In the genomic region with DNA sequence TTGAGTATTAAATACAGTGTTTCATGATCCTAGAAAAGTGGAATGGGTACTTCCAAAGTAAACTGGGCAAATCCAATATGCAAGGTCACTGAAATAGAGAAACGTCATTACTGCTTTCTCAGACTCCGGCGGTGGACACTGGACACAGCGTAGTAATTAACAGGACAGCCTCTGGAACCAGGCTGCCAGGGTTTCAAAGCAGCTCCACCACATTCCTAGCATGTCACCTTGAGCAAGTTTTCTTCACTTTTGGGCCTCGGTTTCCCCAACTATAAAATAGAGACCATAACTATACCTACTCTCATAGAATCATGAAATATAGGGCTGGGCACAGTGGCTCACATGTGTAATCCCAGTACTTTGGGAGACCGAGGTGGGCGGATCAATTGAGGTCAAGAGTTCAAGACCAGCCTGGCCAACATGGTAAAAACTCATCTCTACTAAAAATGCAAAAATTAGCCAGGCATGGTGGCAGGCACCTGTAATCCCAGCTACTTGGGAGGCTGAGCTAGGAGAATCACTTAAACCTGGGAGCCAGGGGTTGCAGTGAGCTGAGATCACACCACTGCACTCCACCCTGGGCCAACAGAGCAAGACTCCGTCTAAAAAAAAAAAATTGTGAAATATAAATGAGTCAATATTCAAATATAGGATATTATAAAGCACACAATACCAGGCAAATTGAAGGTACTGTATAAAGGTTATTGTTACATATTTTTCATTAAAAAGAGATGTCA, we compare ENCODE assay signal across 11 cellular contexts. TPM values are rescaled to one million over a fixed set of nuclear protein-coding genes. Genes with fewer than 3 reads are reported as not detected.
DNase-seq lines count a peak whose midpoint lies in the region; ATAC-seq and TF ChIP-seq lines count a peak whose summit lies in the region.
"Had no signal": no experiment of that assay in that cellular context is flagged by ENCODE, and none has a peak within 500 bp of the region (broad histone marks: within the 10 kb centered on the region; RNA-seq: fewer than 3 reads in every experiment).

No MANE protein-coding gene starts in this region.

- DNase-seq in SK-N-SH (no peak), adipocyte (ENCODE audit: low read depth) (no peak), right lobe of liver (no peak), cerebellar cortex (ENCODE audit: low spot score) (no peak), GM23338 (ENCODE audit: low spot score) (no peak)
- DNase-seq: 8988T, DMS79, T-helper 9 cell had no signal

- H3K4me1 Mint-ChIP-seq in GM23338, result peaks cover 18% of the 10 kb centered on the region

- no peak overlapping the region for H3K27ac Mint-ChIP-seq in GM23338

- H3K79me2 ChIP-seq in SK-N-SH (ENCODE audit: insufficient read depth) (peaks cover 91% of the 10 kb centered on the region), GM23338 (replicated peaks; ENCODE audit: insufficient read depth) (no peaks in the 10 kb centered on the region)

- no peaks in the 10 kb centered on the region for H3K9me3 ChIP-seq in SK-N-SH
- H3K9me3 ChIP-seq in adipocyte (ENCODE audit: control insufficient read depth, low read length), result no peaks in the 10 kb centered on the region
- H3K9me3 ChIP-seq in right lobe of liver, result no peaks in the 10 kb centered on the region
- H3K9me3 ChIP-seq in subcutaneous abdominal adipose tissue (ENCODE audit: control insufficient read depth in 5 of 5, low read length in 5 of 5), result no peaks in the 10 kb centered on the region

- TF ChIP-seq CTCF in SK-N-SH (IDR thresholded peaks at IDR 0.05), result no peak
- TF ChIP-seq CTCF in right lobe of liver (IDR thresholded peaks at IDR 0.05), result no peak
- TF ChIP-seq CTCF in GM23338 (conservative IDR thresholded peaks at IDR 0.05; ENCODE audit: low read depth in 2 of 2), result no peak

- no peak for TF ChIP-seq EP300 in SK-N-SH (IDR thresholded peaks at IDR 0.05; ENCODE audit: borderline replicate concordance in 1 of 2, low read depth in 1 of 2, low read length in 1 of 2)

- H3K36me3 Mint-ChIP-seq in GM23338 (ENCODE audit: low read depth), result no peaks in the 10 kb centered on the region

- no peak for ATAC-seq in SK-N-SH treated with all-trans-retinoic acid at 6 μM for 48 hours
- ATAC-seq in right lobe of liver, result no peak
- ATAC-seq in GM23338, result no peak
- no peak for ATAC-seq in GM18502 (IDR thresholded peaks at IDR 0.05; ENCODE audit: poor library complexity, unreplicated experiment)

- H3K4me3 ChIP-seq in SK-N-SH (ENCODE audit: low read depth in 2 of 2, low read length in 1 of 2) (no peak overlapping the region), adipocyte (ENCODE audit: low read length) (no peak overlapping the region), right lobe of liver (no peak overlapping the region), subcutaneous abdominal adipose tissue (ENCODE audit: low read depth in 1 of 5, low read length in 5 of 5) (no peak overlapping the region), GM23338 (no peak overlapping the region)

- H3K4me1 ChIP-seq in SK-N-SH (ENCODE audit: control insufficient read depth in 1 of 2, insufficient read depth in 2 of 2, low read depth in 1 of 2, low read length in 1 of 2) (peaks cover 0 to 78% of the 10 kb centered on the region in 2 experiments), adipocyte (ENCODE audit: control insufficient read depth, insufficient read depth, low read length) (peaks cover 58% of the 10 kb centered on the region), right lobe of liver (peaks cover 0 to 32% (median 0%) of the 10 kb centered on the region in 4 donors), subcutaneous abdominal adipose tissue (ENCODE audit: control insufficient read depth in 5 of 5, insufficient read depth in 5 of 5, low read length in 5 of 5) (peaks cover 3 to 58% (median 13%) of the 10 kb centered on the region in 5 donors), GM23338 (ENCODE audit: insufficient read depth) (peaks cover 11% of the 10 kb centered on the region)

- H3K27me3 ChIP-seq in SK-N-SH (ENCODE audit: insufficient read depth) (no peaks in the 10 kb centered on the region), adipocyte (replicated peaks; ENCODE audit: control insufficient read depth, insufficient read depth, low read length) (no peaks in the 10 kb centered on the region), right lobe of liver (no peaks in the 10 kb centered on the region), subcutaneous abdominal adipose tissue (ENCODE audit: control insufficient read depth in 5 of 5, insufficient read depth in 4 of 5, low read length in 5 of 5) (no peaks in the 10 kb centered on the region), GM23338 (ENCODE audit: insufficient read depth) (no peaks in the 10 kb centered on the region)

- H3K36me3 ChIP-seq in SK-N-SH (replicated peaks in 1 of 2; ENCODE audit: control insufficient read depth in 1 of 2, insufficient read depth in 2 of 2, low read length in 1 of 2) (peaks cover 0 to 30% of the 10 kb centered on the region in 2 experiments), adipocyte (ENCODE audit: control insufficient read depth, insufficient read depth, low read length, severe bottlenecking) (no peaks in the 10 kb centered on the region), right lobe of liver (no peaks in the 10 kb centered on the region), subcutaneous abdominal adipose tissue (ENCODE audit: control insufficient read depth in 5 of 5, insufficient read depth in 5 of 5, low read length in 5 of 5) (no peaks in the 10 kb centered on the region), GM23338 (ENCODE audit: insufficient read depth) (no peaks in the 10 kb centered on the region)

- H2AFZ ChIP-seq in SK-N-SH (ENCODE audit: low read depth) (no peak overlapping the region), GM23338 (no peak overlapping the region)

- TF ChIP-seq POLR2A in right lobe of liver (IDR thresholded peaks at IDR 0.05), result no peak

- H3K9me2 ChIP-seq in SK-N-SH (no peaks in the 10 kb centered on the region), GM23338 (ENCODE audit: insufficient read depth) (no peaks in the 10 kb centered on the region)

- no peaks in the 10 kb centered on the region for H4K20me1 ChIP-seq in SK-N-SH (ENCODE audit: insufficient read depth)
- H4K20me1 ChIP-seq in GM23338 (replicated peaks; ENCODE audit: insufficient read depth), result no peaks in the 10 kb centered on the region

- WGBS in SK-N-SH (ENCODE audit: low lambda C conversion rate), result 60% methylated on average over 8 of the region's 8 CpGs
- 38% methylated on average over 4 of the region's 8 CpGs for WGBS in right lobe of liver (ENCODE audit: insufficient coverage, low coverage, low lambda C conversion rate, missing lambda C conversion rate)

- CTCF ChIA-PET in SK-N-SH (lab: Yijun Ruan, JAX), result interaction anchor here (0.6 to 1.3 kb wide), 2 partner anchors 14 to 21 kb away, joined by 3 read pairs; no protein-coding TSS in a partner anchor

- peak overlapping the region; percentile 81; the same call in 1 of the 2 replicates for H3K4me2 ChIP-seq in SK-N-SH
- no peak overlapping the region for H3K4me2 ChIP-seq in GM23338

- H3K9ac ChIP-seq in SK-N-SH (peak overlapping the region; percentile 50; the same call in 1 of the 2 replicates), adipocyte (ENCODE audit: low read length) (peak overlapping the region; percentile 68), subcutaneous abdominal adipose tissue (ENCODE audit: low read length in 5 of 5) (no peak overlapping the region)

- POLR2A ChIA-PET in SK-N-SH (lab: Yijun Ruan, JAX), result no interaction called here

- H3K27ac ChIP-seq in SK-N-SH (ENCODE audit: low read depth in 2 of 2, low read length in 1 of 2) (peak overlapping the region; percentile 86 to 99), right lobe of liver (peak overlapping the region; percentile 32 to 51 (median 33)), subcutaneous abdominal adipose tissue (ENCODE audit: low read depth, low read length) (peak overlapping the region; percentile 81), GM23338 (ENCODE audit: low read depth) (no peak overlapping the region)

- TF ChIP-seq RAD21 in SK-N-SH (IDR thresholded peaks at IDR 0.05; ENCODE audit: low read length), result no peak

- intact Hi-C loops in right lobe of liver (cut with DNase I), result no loop called here

- no peak overlapping the region for H3K4me3 Mint-ChIP-seq in GM23338

- peaks cover 60% of the 10 kb centered on the region for H3F3A ChIP-seq in SK-N-SH (replicated peaks; ENCODE audit: insufficient read depth)
- no peaks in the 10 kb centered on the region for H3F3A ChIP-seq in GM23338 (replicated peaks; ENCODE audit: low read depth)

- no peaks in the 10 kb centered on the region for H3K9me3 Mint-ChIP-seq in GM23338

- no peaks in the 10 kb centered on the region for H3K27me3 Mint-ChIP-seq in GM23338 (ENCODE audit: insufficient read depth, low read depth, poor library complexity)

TF ChIP-seq in SK-N-SH, 30 proteins besides CTCF, POLR2A, EP300 and RAD21 (continues in another document):
- TF ChIP-seq ELF1 (IDR thresholded peaks at IDR 0.05) (no peak), FOSL2 (IDR thresholded peaks at IDR 0.05; ENCODE audit: borderline replicate concordance, low read depth) (no peak)

RNA-seq across cellular contexts. Expression of a gene that starts 24.9 kb away (rescaled TPM):
- polyA plus RNA-seq in SK-N-SH (2012; rRNA removed) (25.0 and 32.8 TPM in 2 replicates), GM23338 (2016; fragmentation: Nextera tagmentation; extraction: Ambion mirVana) (3.7 and 4.3 TPM in 2 replicates)
- 38.9 and 45.2 TPM in 2 replicates for polyA plus RNA-seq in SK-N-SH (2012; cell fraction: cytosol; rRNA removed)
- polyA plus RNA-seq in SK-N-SH (2012; cell fraction: nucleus; rRNA removed), result 10.2 and 20.0 TPM in 2 replicates
- total RNA-seq in right lobe of liver, result 1 to 10 TPM; 2.2 to 8.0 (median 2.9) TPM
- total RNA-seq in GM23338 (2014; rRNA removed; shearing (Covaris generic)), result 4.0 and 5.0 TPM in 2 replicates

Comparison
In these comparisons a context has a peak if more than half of its experiments do, and no peak if none do; other contexts are left out.
1. H3K9ac ChIP-seq: peak in SK-N-SH (single experiment) and adipocyte (single experiment); none in subcutaneous abdominal adipose tissue (0 of 5).